In genomic region chr1:47569681-47570470, GRCh38 we compare ENCODE assay signal across 8 cellular contexts.
DNase-seq lines count a peak whose midpoint lies in the region; ATAC-seq, FAIRE-seq and TF ChIP-seq lines count a peak whose summit lies in the region.

No MANE protein-coding gene starts in this region.

- H3K27ac ChIP-seq in small intestine (ENCODE audit: low read depth in 1 of 2, low read length in 1 of 2) = no peak overlapping the region

- H3K4me1 ChIP-seq in small intestine (ENCODE audit: control insufficient read depth in 2 of 2, insufficient read depth in 1 of 2, low read depth in 1 of 2, low read length in 1 of 2) = no peaks in the 10 kb centered on the region

- H3K4me3 ChIP-seq in H7 (ENCODE audit: insufficient read depth, low read depth, low read length) (no peak overlapping the region), small intestine (ENCODE audit: low read depth in 1 of 2, low read length in 2 of 2) (no peak overlapping the region)

- WGBS in small intestine, 3 donors = 18 to 38% (median 28%) methylated on average over 9 of the region's 9 CpGs

- no peaks in the 10 kb centered on the region for H3K9me3 ChIP-seq in small intestine (ENCODE audit: control insufficient read depth, low read depth)

- no peak for FAIRE-seq in small intestine (lab: Jason Lieb, UNC)

- ATAC-seq in SK-N-SH treated with all-trans-retinoic acid at 6 μM for 48 hours = peak; percentile 95
- no peak for ATAC-seq in GM18867 (IDR thresholded peaks at IDR 0.05; ENCODE audit: unreplicated experiment)

- no peaks in the 10 kb centered on the region; the same call in 1 of the 2 replicates for H3K27me3 ChIP-seq in H7 (ENCODE audit: control insufficient read depth, insufficient read depth, low read length)
- no peaks in the 10 kb centered on the region for H3K27me3 ChIP-seq in small intestine (ENCODE audit: control insufficient read depth in 2 of 2, insufficient read depth in 2 of 2, low read length in 2 of 2)

- DNase-seq in H7 = peak; percentile 85
- DNase-seq in glomerular visceral epithelial cell (ENCODE audit: extremely low spot score) = peak; percentile 79
- peak; percentile 89 for DNase-seq in small intestine
- DNase-seq in stimulated activated CD4-positive, alpha-beta T cell treated with anti-CD3 and anti-CD28 coated beads, Interleukin-15, amount 100 ng/mL, for 24 hours = no peak
- no peak for DNase-seq in NCI-H1417 treated with DMSO at 0.1 percent for 48 hours (lab: John Stamatoyannopoulos, UW)
- DNase-seq in activated CD4-positive, alpha-beta T cell treated with anti-CD3 and anti-CD28 coated beads, Interleukin-2, amount 50 U/mL, for 4 hours = no peak

- H3K36me3 ChIP-seq in H7 (replicated peaks; ENCODE audit: control insufficient read depth, insufficient read depth, low read length) = no peaks in the 10 kb centered on the region
- H3K36me3 ChIP-seq in small intestine (ENCODE audit: control insufficient read depth in 2 of 2, insufficient read depth in 2 of 2, low read length in 2 of 2) = no peaks in the 10 kb centered on the region

TF ChIP-seq in SK-N-SH treated with all-trans-retinoic acid at 6 μM for 48 hours, 23 proteins besides CTCF, POLR2A, EP300 and RAD21:
- TF ChIP-seq ZNF8 (CRISPR knock-in tag; IDR thresholded peaks at IDR 0.05) (no peak), ZC3H10 (CRISPR knock-in tag; IDR thresholded peaks at IDR 0.05) (no peak), ZNF70 (CRISPR knock-in tag; IDR thresholded peaks at IDR 0.05) (no peak), ZFP3 (CRISPR knock-in tag; IDR thresholded peaks at IDR 0.05) (no peak), ARNTL (CRISPR knock-in tag; IDR thresholded peaks at IDR 0.05; ENCODE audit: borderline replicate concordance, low read depth) (no peak), ISL1 (CRISPR knock-in tag; IDR thresholded peaks at IDR 0.05) (no peak), ZNF565 (CRISPR knock-in tag; conservative IDR thresholded peaks at IDR 0.05; ENCODE audit: low read depth) (no peak), SNAI2 (CRISPR knock-in tag; IDR thresholded peaks at IDR 0.05) (no peak), GLIS3 (CRISPR knock-in tag; IDR thresholded peaks at IDR 0.05) (no peak), CREB5 (CRISPR knock-in tag; IDR thresholded peaks at IDR 0.05; ENCODE audit: low read depth) (no peak), TCF4 (CRISPR knock-in tag; IDR thresholded peaks at IDR 0.05; ENCODE audit: borderline replicate concordance) (no peak), PPARA (CRISPR knock-in tag; IDR thresholded peaks at IDR 0.05; ENCODE audit: borderline replicate concordance) (no peak), TSHZ2 (CRISPR knock-in tag; IDR thresholded peaks at IDR 0.05) (no peak)
- TF ChIP-seq, protein P1, sequence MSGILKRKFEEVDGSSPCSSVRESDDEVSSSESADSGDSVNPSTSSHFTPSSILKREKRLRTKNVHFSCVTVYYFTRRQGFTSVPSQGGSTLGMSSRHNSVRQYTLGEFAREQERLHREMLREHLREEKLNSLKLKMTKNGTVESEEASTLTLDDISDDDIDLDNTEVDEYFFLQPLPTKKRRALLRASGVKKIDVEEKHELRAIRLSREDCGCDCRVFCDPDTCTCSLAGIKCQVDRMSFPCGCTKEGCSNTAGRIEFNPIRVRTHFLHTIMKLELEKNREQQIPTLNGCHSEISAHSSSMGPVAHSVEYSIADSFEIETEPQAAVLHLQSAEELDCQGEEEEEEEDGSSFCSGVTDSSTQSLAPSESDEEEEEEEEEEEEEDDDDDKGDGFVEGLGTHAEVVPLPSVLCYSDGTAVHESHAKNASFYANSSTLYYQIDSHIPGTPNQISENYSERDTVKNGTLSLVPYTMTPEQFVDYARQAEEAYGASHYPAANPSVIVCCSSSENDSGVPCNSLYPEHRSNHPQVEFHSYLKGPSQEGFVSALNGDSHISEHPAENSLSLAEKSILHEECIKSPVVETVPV (CRISPR knock-in tag; IDR thresholded peaks at IDR 0.05) = no peak
- TF ChIP-seq, protein P2, sequence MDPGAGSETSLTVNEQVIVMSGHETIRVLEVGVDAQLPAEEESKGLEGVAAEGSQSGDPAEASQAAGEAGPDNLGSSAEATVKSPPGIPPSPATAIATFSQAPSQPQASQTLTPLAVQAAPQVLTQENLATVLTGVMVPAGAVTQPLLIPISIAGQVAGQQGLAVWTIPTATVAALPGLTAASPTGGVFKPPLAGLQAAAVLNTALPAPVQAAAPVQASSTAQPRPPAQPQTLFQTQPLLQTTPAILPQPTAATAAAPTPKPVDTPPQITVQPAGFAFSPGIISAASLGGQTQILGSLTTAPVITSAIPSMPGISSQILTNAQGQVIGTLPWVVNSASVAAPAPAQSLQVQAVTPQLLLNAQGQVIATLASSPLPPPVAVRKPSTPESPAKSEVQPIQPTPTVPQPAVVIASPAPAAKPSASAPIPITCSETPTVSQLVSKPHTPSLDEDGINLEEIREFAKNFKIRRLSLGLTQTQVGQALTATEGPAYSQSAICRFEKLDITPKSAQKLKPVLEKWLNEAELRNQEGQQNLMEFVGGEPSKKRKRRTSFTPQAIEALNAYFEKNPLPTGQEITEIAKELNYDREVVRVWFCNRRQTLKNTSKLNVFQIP (CRISPR knock-in tag; IDR thresholded peaks at IDR 0.05; ENCODE audit: borderline replicate concordance, low read depth) = no peak

Comparison
In these comparisons a context has a peak if more than half of its experiments do, and no peak if none do; other contexts are left out.
1. DNase-seq: peak in H7 (single experiment), glomerular visceral epithelial cell (single experiment) and small intestine (single experiment); none in stimulated activated CD4-positive, alpha-beta T cell treated with anti-CD3 and anti-CD28 coated beads, Interleukin-15, amount 100 ng/mL, for 24 hours (single experiment), NCI-H1417 treated with DMSO at 0.1 percent for 48 hours (single experiment) and activated CD4-positive, alpha-beta T cell treated with anti-CD3 and anti-CD28 coated beads, Interleukin-2, amount 50 U/mL, for 4 hours (0 of 2).